ENCODE assay signal across 13 cellular contexts in genomic region chr20:41432620-41433602, GRCh38.
DNase-seq lines count a peak whose midpoint lies in the region; ATAC-seq and FAIRE-seq lines count a peak whose summit lies in the region.
"Had no signal": no experiment of that assay in that cellular context is flagged by ENCODE, and none has a peak within 500 bp of the region (broad histone marks: within the 10 kb centered on the region; RNA-seq: fewer than 3 reads in every experiment).

No MANE protein-coding gene starts in this region.

- H3K4me1 Mint-ChIP-seq in activated T-cell treated with anti-CD3 and anti-CD28 coated beads, Interleukin-2, amount 50 U/mL, for 72 hours (ENCODE audit: low read depth), result peaks cover 61% of the 10 kb centered on the region
- peaks cover 73% of the 10 kb centered on the region for H3K4me1 Mint-ChIP-seq in activated T-helper 1 cell treated with anti-CD3 and anti-CD28 coated beads, Interleukin-12 subunit alpha, Interleukin-12 subunit beta, Interleukin-2, Interleukin-4 antibody, amounts not matched to agents 30 ng/mL and 10 ng/mL and 1 ng/mL, durations not matched to agents 14 hours and 24 hours and 36 hours (ENCODE audit: low read depth)
- peaks cover 15% of the 10 kb centered on the region for H3K4me1 Mint-ChIP-seq in stimulated activated memory B cell treated with anti-CD40 and anti-IgM and Interleukin-4, amounts not matched to agents 10 μg/mL and 1 μg/mL and 100 μg/mL, for 72 hours

- peaks cover 14 to 32% of the 10 kb centered on the region in 2 donors for H3K36me3 Mint-ChIP-seq in activated T-cell treated with anti-CD3 and anti-CD28 coated beads, Interleukin-2, amount 50 U/mL, for 72 hours (ENCODE audit: insufficient read depth in 2 of 2)
- peaks cover 52% of the 10 kb centered on the region for H3K36me3 Mint-ChIP-seq in activated T-helper 1 cell treated with anti-CD3 and anti-CD28 coated beads, Interleukin-12 subunit alpha, Interleukin-12 subunit beta, Interleukin-2, Interleukin-4 antibody, amounts not matched to agents 30 ng/mL and 10 ng/mL and 1 ng/mL, durations not matched to agents 14 hours and 24 hours and 36 hours (ENCODE audit: low read depth)
- peaks cover 68% of the 10 kb centered on the region for H3K36me3 Mint-ChIP-seq in stimulated activated memory B cell treated with anti-CD40 and anti-IgM and Interleukin-4, amounts not matched to agents 10 μg/mL and 1 μg/mL and 100 μg/mL, for 72 hours

- H3K4me3 Mint-ChIP-seq in activated T-cell treated with anti-CD3 and anti-CD28 coated beads, Interleukin-2, amount 50 U/mL, for 72 hours, result peak overlapping the region; percentile 17 to 74
- H3K4me3 Mint-ChIP-seq in activated T-helper 1 cell treated with anti-CD3 and anti-CD28 coated beads, Interleukin-12 subunit alpha, Interleukin-12 subunit beta, Interleukin-2, Interleukin-4 antibody, amounts not matched to agents 30 ng/mL and 10 ng/mL and 1 ng/mL, durations not matched to agents 14 hours and 24 hours and 36 hours, result peak overlapping the region; percentile 41
- no peak overlapping the region for H3K4me3 Mint-ChIP-seq in stimulated activated memory B cell treated with anti-CD40 and anti-IgM and Interleukin-4, amounts not matched to agents 10 μg/mL and 1 μg/mL and 100 μg/mL, for 72 hours

- DNase-seq in activated T-cell treated with anti-CD3 and anti-CD28 coated beads, Interleukin-2, amount 50 U/mL, for 72 hours, result no peak
- DNase-seq in activated T-cell treated with anti-CD3 and anti-CD28 coated beads for 4 hours (no peak), GM19239 (ENCODE audit: insufficient read length, low spot score) (no peak), NCI-H524 (lab: John Stamatoyannopoulos, UW) (no peak), NCI-H1105 treated with DMSO at 0.1 percent for 48 hours (lab: John Stamatoyannopoulos, UW) (no peak)
- no peak for DNase-seq in activated T-helper 1 cell treated with anti-CD3 and anti-CD28 coated beads, Interleukin-12 subunit alpha, Interleukin-12 subunit beta, Interleukin-2, Interleukin-4 antibody, amounts not matched to agents 30 ng/mL and 10 ng/mL and 1 ng/mL, durations not matched to agents 14 hours and 24 hours and 36 hours (ENCODE audit: low spot score)
- DNase-seq: H7; NCI-H1436 treated with DMSO at 0.1 percent for 48 hours; stimulated activated CD4-positive, alpha-beta T cell treated with anti-CD3 and anti-CD28 coated beads, Interleukin-1b, Interleukin-23, amount 100 ng/mL, for 48 hours had no signal

- peak; percentile 33 to 58 for ATAC-seq in activated T-cell treated with anti-CD3 and anti-CD28 coated beads, Interleukin-2, amount 50 U/mL, for 72 hours (replicated peaks in 1 of 2)
- ATAC-seq in stimulated activated memory B cell treated with anti-CD40 and anti-IgM and Interleukin-4, amounts not matched to agents 10 μg/mL and 1 μg/mL and 100 μg/mL, for 72 hours, result no peak
- ATAC-seq in HG03439 (IDR thresholded peaks at IDR 0.05; ENCODE audit: unreplicated experiment), result no peak
- ATAC-seq: sciatic nerve, SK-N-SH treated with all-trans-retinoic acid at 6 μM for 48 hours had no signal

- H3K27me3 Mint-ChIP-seq in activated T-cell treated with anti-CD3 and anti-CD28 coated beads, Interleukin-2, amount 50 U/mL, for 72 hours (ENCODE audit: low read depth), result no peaks in the 10 kb centered on the region
- H3K27me3 Mint-ChIP-seq in activated T-helper 1 cell treated with anti-CD3 and anti-CD28 coated beads, Interleukin-12 subunit alpha, Interleukin-12 subunit beta, Interleukin-2, Interleukin-4 antibody, amounts not matched to agents 30 ng/mL and 10 ng/mL and 1 ng/mL, durations not matched to agents 14 hours and 24 hours and 36 hours (ENCODE audit: insufficient read depth), result no peaks in the 10 kb centered on the region
- H3K27me3 Mint-ChIP-seq in stimulated activated memory B cell treated with anti-CD40 and anti-IgM and Interleukin-4, amounts not matched to agents 10 μg/mL and 1 μg/mL and 100 μg/mL, for 72 hours, result no peaks in the 10 kb centered on the region

- intact Hi-C loops in activated T-helper 1 cell treated with anti-CD3 and anti-CD28 coated beads, Interleukin-12 subunit alpha, Interleukin-12 subunit beta, Interleukin-2, Interleukin-4 antibody, amounts not matched to agents 30 ng/mL and 10 ng/mL and 1 ng/mL, durations not matched to agents 14 hours and 24 hours and 36 hours (cut with micrococcal nuclease), result loop anchor here (1.0 to 5.0 kb wide), 5 partner anchors 10 to 430 kb away; partner anchors contain the start of genes PLCG1 and ZHX3

- H3K27ac Mint-ChIP-seq in activated T-cell treated with anti-CD3 and anti-CD28 coated beads, Interleukin-2, amount 50 U/mL, for 72 hours, result peak overlapping the region; percentile 95
- H3K27ac Mint-ChIP-seq in activated T-helper 1 cell treated with anti-CD3 and anti-CD28 coated beads, Interleukin-12 subunit alpha, Interleukin-12 subunit beta, Interleukin-2, Interleukin-4 antibody, amounts not matched to agents 30 ng/mL and 10 ng/mL and 1 ng/mL, durations not matched to agents 14 hours and 24 hours and 36 hours, result peak overlapping the region; percentile 84
- peak overlapping the region; percentile 44 for H3K27ac Mint-ChIP-seq in stimulated activated memory B cell treated with anti-CD40 and anti-IgM and Interleukin-4, amounts not matched to agents 10 μg/mL and 1 μg/mL and 100 μg/mL, for 72 hours

- peaks cover 0 to 4% of the 10 kb centered on the region in 2 donors for H3K9me3 Mint-ChIP-seq in activated T-cell treated with anti-CD3 and anti-CD28 coated beads, Interleukin-2, amount 50 U/mL, for 72 hours
- H3K9me3 Mint-ChIP-seq in activated T-helper 1 cell treated with anti-CD3 and anti-CD28 coated beads, Interleukin-12 subunit alpha, Interleukin-12 subunit beta, Interleukin-2, Interleukin-4 antibody, amounts not matched to agents 30 ng/mL and 10 ng/mL and 1 ng/mL, durations not matched to agents 14 hours and 24 hours and 36 hours, result peaks cover 23% of the 10 kb centered on the region
- H3K9me3 Mint-ChIP-seq in stimulated activated memory B cell treated with anti-CD40 and anti-IgM and Interleukin-4, amounts not matched to agents 10 μg/mL and 1 μg/mL and 100 μg/mL, for 72 hours, result no peaks in the 10 kb centered on the region

- FAIRE-seq in GM19239 (lab: Jason Lieb, UNC), result peak; percentile 74

Comparison
In these comparisons a context has a peak if more than half of its experiments do, and no peak if none do; other contexts are left out.
1. ATAC-seq: peak in activated T-cell treated with anti-CD3 and anti-CD28 coated beads, Interleukin-2, amount 50 U/mL, for 72 hours (2 of 2); none in stimulated activated memory B cell treated with anti-CD40 and anti-IgM and Interleukin-4, amounts not matched to agents 10 μg/mL and 1 μg/mL and 100 μg/mL, for 72 hours (single experiment) and HG03439 (single experiment).
2. H3K27ac Mint-ChIP-seq: peak in every context shown above with its lines; median percentile 95 in activated T-cell treated with anti-CD3 and anti-CD28 coated beads, Interleukin-2, amount 50 U/mL, for 72 hours; 84 in activated T-helper 1 cell treated with anti-CD3 and anti-CD28 coated beads, Interleukin-12 subunit alpha, Interleukin-12 subunit beta, Interleukin-2, Interleukin-4 antibody, amounts not matched to agents 30 ng/mL and 10 ng/mL and 1 ng/mL, durations not matched to agents 14 hours and 24 hours and 36 hours; 44 in stimulated activated memory B cell treated with anti-CD40 and anti-IgM and Interleukin-4, amounts not matched to agents 10 μg/mL and 1 μg/mL and 100 μg/mL, for 72 hours.